Comparison of ENCODE assay signal across 20 cellular contexts in genomic region chr9:133948571-133949485, GRCh38. TPM values are rescaled to one million over a fixed set of nuclear protein-coding genes. Genes with fewer than 3 reads are reported as not detected.
DNase-seq lines count a peak whose midpoint lies in the region; ATAC-seq, FAIRE-seq and TF ChIP-seq lines count a peak whose summit lies in the region.
"Had no signal": no experiment of that assay in that cellular context is flagged by ENCODE, and none has a peak within 500 bp of the region (broad histone marks: within the 10 kb centered on the region; RNA-seq: fewer than 3 reads in every experiment).

No MANE protein-coding gene starts in this region.

- no peak for ATAC-seq in HepG2
- ATAC-seq in stimulated activated naive B cell treated with anti-CD40 and anti-IgM and Interleukin-4, amounts not matched to agents 10 μg/mL and 1 μg/mL and 100 μg/mL, for 72 hours (replicated peaks): no peak
- no peak for ATAC-seq in GM18520 (IDR thresholded peaks at IDR 0.05; ENCODE audit: unreplicated experiment)
- ATAC-seq: SK-N-SH treated with all-trans-retinoic acid at 6 μM for 48 hours had no signal

- peak overlapping the region; percentile 89 for H3K27ac Mint-ChIP-seq in stimulated activated naive B cell treated with anti-CD40 and anti-IgM and Interleukin-4, amounts not matched to agents 10 μg/mL and 1 μg/mL and 100 μg/mL, for 72 hours
- H3K27ac Mint-ChIP-seq: dendritic cell treated with granulocyte-macrophage colony-stimulating factor and Interleukin-4, amounts not matched to agents 40 ng/mL and 50 ng/mL, for 4 days; HFFc6; stimulated activated naive CD8-positive, alpha-beta T cell treated with anti-CD3 and anti-CD28 coated beads, Interleukin-15, Interleukin-2, amounts not matched to agents 100 ng/mL and 50 ng/mL, for 24 hours had no signal

- H3K9me3 ChIP-seq in WERI-Rb-1 (ENCODE audit: severe bottlenecking): no peaks in the 10 kb centered on the region
- no peaks in the 10 kb centered on the region for H3K9me3 ChIP-seq in HepG2 (ENCODE audit: low read length)
- H3K9me3 ChIP-seq in ascending aorta: no peaks in the 10 kb centered on the region
- H3K9me3 ChIP-seq: uterus had no signal

- peak; percentile 45 for DNase-seq in NCI-H2107 treated with DMSO at 0.1 percent for 48 hours (lab: John Stamatoyannopoulos, UW; ENCODE audit: unreplicated experiment)
- no peak for DNase-seq in NCI-H2107 (lab: John Stamatoyannopoulos, UW)
- DNase-seq in WERI-Rb-1: no peak
- DNase-seq in HepG2 (ENCODE audit: low spot score): no peak
- DNase-seq in stimulated activated naive B cell treated with anti-CD40 and anti-IgM and Interleukin-4, amounts not matched to agents 10 μg/mL and 1 μg/mL and 100 μg/mL, for 72 hours: no peak
- no peak for DNase-seq in ascending aorta (ENCODE audit: low spot score in 2 of 2)
- DNase-seq in H7: no peak
- DNase-seq: activated CD4-positive, alpha-beta T cell treated with anti-CD3 and anti-CD28 coated beads, Interleukin-2, amount 50 U/mL, for 1 hour; activated naive CD4-positive, alpha-beta T cell treated with Interleukin-2 at 50 U/mL for 16 hours; HFFc6; uterus had no signal

- H3K27ac ChIP-seq in WERI-Rb-1: peak overlapping the region; percentile 87
- H3K27ac ChIP-seq in HepG2 (ENCODE audit: extremely low read length, insufficient read depth, low read length): no peak overlapping the region
- H3K27ac ChIP-seq in ascending aorta: no peak overlapping the region
- H3K27ac ChIP-seq: uterus had no signal

- H3K27me3 Mint-ChIP-seq in stimulated activated naive B cell treated with anti-CD40 and anti-IgM and Interleukin-4, amounts not matched to agents 10 μg/mL and 1 μg/mL and 100 μg/mL, for 72 hours: no peaks in the 10 kb centered on the region
- H3K27me3 Mint-ChIP-seq: dendritic cell treated with granulocyte-macrophage colony-stimulating factor and Interleukin-4, amounts not matched to agents 40 ng/mL and 50 ng/mL, for 4 days; stimulated activated naive CD8-positive, alpha-beta T cell treated with anti-CD3 and anti-CD28 coated beads, Interleukin-15, Interleukin-2, amounts not matched to agents 100 ng/mL and 50 ng/mL, for 24 hours had no signal

- H3K79me2 ChIP-seq in HepG2 (ENCODE audit: insufficient read depth, low read length): peaks cover 84% of the 10 kb centered on the region

- H3K36me3 ChIP-seq in WERI-Rb-1 (peaks cover 19% of the 10 kb centered on the region), HepG2 (replicated peaks in 1 of 2; ENCODE audit: control insufficient read depth in 1 of 2, insufficient read depth in 2 of 2, low read length in 2 of 2) (peaks cover 5 to 29% of the 10 kb centered on the region in 2 experiments; a peak in 3 of 5 replicates), ascending aorta (peaks cover 0 to 8% of the 10 kb centered on the region in 2 donors), H7 (replicated peaks; ENCODE audit: control insufficient read depth, insufficient read depth, low read length) (no peaks in the 10 kb centered on the region; the same call in none of the 2 replicates)
- H3K36me3 ChIP-seq: uterus had no signal

- no peak overlapping the region for H3K9ac ChIP-seq in HepG2 (ENCODE audit: insufficient read depth, low read depth, low read length)

- intact Hi-C loops in HepG2 (cut with micrococcal nuclease; ENCODE audit: unreplicated experiment) (no loop called here), ascending aorta (cut with DNase I) (no loop called here)

- H3K4me1 Mint-ChIP-seq in stimulated activated naive B cell treated with anti-CD40 and anti-IgM and Interleukin-4, amounts not matched to agents 10 μg/mL and 1 μg/mL and 100 μg/mL, for 72 hours: peaks cover 65 to 90% of the 10 kb centered on the region in 2 donors

- no peak overlapping the region for H2AFZ ChIP-seq in HepG2 (ENCODE audit: low read length)

- no peak for TF ChIP-seq POLR2A in HepG2 (IDR thresholded peaks at IDR 0.05; ENCODE audit: insufficient read depth in 1 of 2, low read depth in 2 of 2, low read length in 2 of 2)

- POLR2A ChIA-PET in HepG2 (lab: Yijun Ruan, JAX): no interaction called here

- BruUV-seq in HepG2 (replicated peaks; lab: Mats Ljungman, UMichigan): no TSS peak

- H3K4me1 ChIP-seq in HepG2 (ENCODE audit: insufficient read depth, low read length) (no peaks in the 10 kb centered on the region), ascending aorta (no peaks in the 10 kb centered on the region)
- H3K4me1 ChIP-seq: uterus had no signal

- no peak for FAIRE-seq in HepG2 (lab: Jason Lieb, UNC)
- FAIRE-seq: A204.1, GM19239, TTC549 had no signal

- 95% methylated on average over 30 of the region's 31 CpGs for WGBS in HepG2 (ENCODE audit: low lambda C conversion rate)

- H3K4me2 ChIP-seq in HepG2 (ENCODE audit: low read depth, low read length): no peak overlapping the region

- TF ChIP-seq CTCF in WERI-Rb-1 (IDR thresholded peaks at IDR 0.05; ENCODE audit: low read depth, low read length): no peak
- no peak for TF ChIP-seq CTCF in HepG2 (CRISPR knock-in tag; IDR thresholded peaks at IDR 0.05)
- no peak for TF ChIP-seq CTCF in ascending aorta (IDR thresholded peaks at IDR 0.05)

- TF ChIP-seq EP300 in HepG2 (IDR thresholded peaks at IDR 0.05; ENCODE audit: low read depth in 2 of 2, low read length in 2 of 2) (no peak), HepG2 (CRISPR knock-in tag; IDR thresholded peaks at IDR 0.05; ENCODE audit: borderline replicate concordance) (no peak)

- peak overlapping the region in 1 of 2 donors; percentile 23 for H3K4me3 Mint-ChIP-seq in stimulated activated naive B cell treated with anti-CD40 and anti-IgM and Interleukin-4, amounts not matched to agents 10 μg/mL and 1 μg/mL and 100 μg/mL, for 72 hours
- H3K4me3 Mint-ChIP-seq: CD14-positive monocyte; dendritic cell treated with granulocyte-macrophage colony-stimulating factor and Interleukin-4, amounts not matched to agents 40 ng/mL and 50 ng/mL, for 4 days; HFFc6; neural crest cell; stimulated activated naive CD8-positive, alpha-beta T cell treated with anti-CD3 and anti-CD28 coated beads, Interleukin-15, Interleukin-2, amounts not matched to agents 100 ng/mL and 50 ng/mL, for 24 hours had no signal

- peaks cover 15 to 48% of the 10 kb centered on the region in 2 donors for H3K36me3 Mint-ChIP-seq in stimulated activated naive B cell treated with anti-CD40 and anti-IgM and Interleukin-4, amounts not matched to agents 10 μg/mL and 1 μg/mL and 100 μg/mL, for 72 hours

- H3K27me3 ChIP-seq in WERI-Rb-1 (ENCODE audit: insufficient read depth, low read depth, severe bottlenecking) (no peaks in the 10 kb centered on the region), HepG2 (ENCODE audit: control insufficient read depth in 1 of 2, insufficient read depth in 2 of 2, low read length in 2 of 2) (no peaks in the 10 kb centered on the region), ascending aorta (no peaks in the 10 kb centered on the region), H7 (ENCODE audit: control insufficient read depth, insufficient read depth, low read length) (no peaks in the 10 kb centered on the region)
- H3K27me3 ChIP-seq: uterus had no signal

- peaks cover 35% of the 10 kb centered on the region; the same call in 1 of the 2 replicates for H4K20me1 ChIP-seq in HepG2 (ENCODE audit: insufficient read depth, low read length)

- H3K9me3 Mint-ChIP-seq in stimulated activated naive B cell treated with anti-CD40 and anti-IgM and Interleukin-4, amounts not matched to agents 10 μg/mL and 1 μg/mL and 100 μg/mL, for 72 hours: peaks cover 0 to 2% of the 10 kb centered on the region in 2 donors
- H3K9me3 Mint-ChIP-seq: dendritic cell treated with granulocyte-macrophage colony-stimulating factor and Interleukin-4, amounts not matched to agents 40 ng/mL and 50 ng/mL, for 4 days; HFFc6; neural crest cell; stimulated activated naive CD8-positive, alpha-beta T cell treated with anti-CD3 and anti-CD28 coated beads, Interleukin-15, Interleukin-2, amounts not matched to agents 100 ng/mL and 50 ng/mL, for 24 hours had no signal

- CTCF ChIA-PET in HepG2 (lab: Yijun Ruan, JAX; ENCODE audit: low intra/inter-chr PET ratio, low total read pairs): no interaction called here

- no peak for TF ChIP-seq RAD21 in HepG2 (CRISPR knock-in tag; IDR thresholded peaks at IDR 0.05)

- H3K4me3 ChIP-seq in WERI-Rb-1 (ENCODE audit: low read depth, low read length): no peak overlapping the region
- H3K4me3 ChIP-seq in HepG2 (replicated peaks in 1 of 3; ENCODE audit: insufficient read depth in 1 of 3, low read depth in 2 of 3, low read length in 3 of 3): no peak overlapping the region
- no peak overlapping the region for H3K4me3 ChIP-seq in ascending aorta
- H3K4me3 ChIP-seq in H7 (ENCODE audit: insufficient read depth, low read depth, low read length): no peak overlapping the region
- H3K4me3 ChIP-seq: uterus had no signal

- in situ Hi-C loops in HepG2 (cut with HindIII; ENCODE audit: extremely low pct_ligation_motif_present, low pct_unique_long_range_greater_than_20kb): no loop called here

RNA-seq across cellular contexts. Expression of gene VAV2, which starts 43.3 kb away (rescaled TPM):
- total RNA-seq in HepG2 (2016; rRNA removed; fragmentation: Illumina TruSeq; extraction: Trizol): 21.2 and 22.5 TPM in 2 replicates
- 11.6 and 15.3 TPM in 2 replicates for total RNA-seq in HepG2 (2016; cell fraction: cytosol; rRNA removed; fragmentation: Illumina TruSeq; extraction: Trizol; ENCODE audit: low read depth)
- 17.5 and 22.6 TPM in 2 replicates for total RNA-seq in HepG2 (2016; cell fraction: insoluble cytoplasmic fraction; rRNA removed; fragmentation: Illumina TruSeq; extraction: Trizol)
- total RNA-seq in HepG2 (2016; cell fraction: membrane; rRNA removed; fragmentation: Illumina TruSeq; extraction: Trizol): 15.0 and 15.8 TPM in 2 replicates
- 24.8 and 26.3 TPM in 2 replicates for total RNA-seq in HepG2 (2016; cell fraction: nucleus; rRNA removed; fragmentation: Illumina TruSeq; extraction: Trizol)
- 22.9 and 32.7 TPM in 2 replicates for polyA plus RNA-seq in HepG2 (2011; rRNA removed)
- 23.2 and 24.2 TPM in 2 replicates for polyA plus RNA-seq in HepG2 (2011; cell fraction: cytosol; rRNA removed)
- polyA plus RNA-seq in HepG2 (2011; cell fraction: nucleus; rRNA removed): 70.9 and 79.3 TPM in 2 replicates
- 34.9 and 35.5 TPM in 2 replicates for polyA plus RNA-seq in HepG2 (2012)
- 2.1 and 2.5 TPM in 2 replicates for polyA plus RNA-seq in HepG2 (2016; cell fraction: cytosol; fragmentation: Illumina TruSeq; extraction: Trizol; ENCODE audit: low read depth)
- 21.5 and 26.8 TPM in 2 replicates for polyA plus RNA-seq in HepG2 (2016; cell fraction: insoluble cytoplasmic fraction; fragmentation: Illumina TruSeq; extraction: Trizol; ENCODE audit: low read depth)
- 8.7 and 9.2 TPM in 2 replicates for polyA plus RNA-seq in HepG2 (2016; cell fraction: membrane; fragmentation: Illumina TruSeq; extraction: Trizol; ENCODE audit: low read depth)
- polyA plus RNA-seq in HepG2 (2016; cell fraction: nucleus; fragmentation: Illumina TruSeq; extraction: Trizol; ENCODE audit: insufficient read depth, low read depth): 61.9 and 62.3 TPM in 2 replicates
- polyA minus RNA-seq in HepG2 (2011; rRNA and poly(A)+ RNA removed; ENCODE audit: low replicate concordance): 37.6 and 51.8 TPM in 2 replicates
- 33.6 and 35.2 TPM in 2 replicates for polyA minus RNA-seq in HepG2 (2011; cell fraction: cytosol; rRNA and poly(A)+ RNA removed)
- polyA minus RNA-seq in HepG2 (2011; cell fraction: nucleus; rRNA and poly(A)+ RNA removed): 32.7 and 34.4 TPM in 2 replicates
- total RNA-seq in ascending aorta: 12.7 TPM
- total RNA-seq in H7 (2014; rRNA removed; shearing (Covaris generic)): 17.7 and 26.9 TPM in 2 replicates
